Comparison of ENCODE assay signal across 19 cellular contexts in genomic region chr16:28219283-28219682, GRCh38. TPM values are rescaled to one million over a fixed set of nuclear protein-coding genes. Genes with fewer than 3 reads are reported as not detected.
A peak's percentile ranks its signal among the peaks of the same experiment; 100 is the strongest.
DNase-seq lines count a peak whose midpoint lies in the region; ATAC-seq, FAIRE-seq and TF ChIP-seq lines count a peak whose summit lies in the region.
"Had no signal": no experiment of that assay in that cellular context is flagged by ENCODE, and none has a peak within 500 bp of the region (broad histone marks: within the 10 kb centered on the region; RNA-seq: fewer than 3 reads in every experiment).

No MANE protein-coding gene starts in this region.

- DNase-seq in NCI-H146 (lab: John Stamatoyannopoulos, UW) (peak; percentile 18), NCI-H146 treated with DMSO at 0.1 percent for 48 hours (lab: John Stamatoyannopoulos, UW; ENCODE audit: unreplicated experiment) (no peak), astrocyte (ENCODE audit: low read depth) (no peak), neural progenitor cell (ENCODE audit: low spot score) (peak; percentile 26), NAMALWA (ENCODE audit: low spot score) (no peak), brain microvascular endothelial cell (no peak)
- DNase-seq in naive thymus-derived CD8-positive, alpha-beta T cell = no peak
- DNase-seq: 8988T; BE2C; CD4-positive, alpha-beta memory T cell; NCI-H1930; NCI-H446 treated with DMSO at 0.1 percent for 48 hours; NCI-H748 treated with DMSO at 0.1 percent for 48 hours; Peyer's patch; SHP77; SK-N-SH had no signal

- H3K4me2 ChIP-seq in astrocyte (ENCODE audit: low read length) = no peak overlapping the region
- H3K4me2 ChIP-seq in neural progenitor cell = no peak overlapping the region
- H3K4me2 ChIP-seq: SK-N-SH had no signal

- no peak for TF ChIP-seq CTCF in HEK293 (tag by site-specific recombination; IDR thresholded peaks at IDR 0.05)
- TF ChIP-seq CTCF in astrocyte (IDR thresholded peaks at IDR 0.05; ENCODE audit: insufficient read depth, low read depth, low read length) = no peak
- no peak for TF ChIP-seq CTCF in neural progenitor cell (IDR thresholded peaks at IDR 0.05)
- TF ChIP-seq CTCF in brain microvascular endothelial cell (IDR thresholded peaks at IDR 0.05; ENCODE audit: low read depth, low read length, missing control alignments) = no peak

- H2AFZ ChIP-seq in astrocyte (ENCODE audit: low read depth, low read length) = peak overlapping the region; percentile 34
- H2AFZ ChIP-seq in neural progenitor cell (replicated peaks) = no peak overlapping the region

- H3K79me2 ChIP-seq in astrocyte (ENCODE audit: insufficient read depth, low read length) = no peaks in the 10 kb centered on the region
- H3K79me2 ChIP-seq in neural progenitor cell (ENCODE audit: low read depth) = no peaks in the 10 kb centered on the region

- H3K4me1 Mint-ChIP-seq in astrocyte (ENCODE audit: low read depth, unreplicated experiment) = peaks cover 2% of the 10 kb centered on the region
- H3K4me1 Mint-ChIP-seq in neural progenitor cell = peaks cover 5% of the 10 kb centered on the region
- H3K4me1 Mint-ChIP-seq in naive thymus-derived CD8-positive, alpha-beta T cell = peaks cover 0 to 16% (median 2%) of the 10 kb centered on the region in 4 donors
- H3K4me1 Mint-ChIP-seq: IgD-negative memory B cell had no signal

- H3K4me1 ChIP-seq in HEK293 (ENCODE audit: control insufficient read depth, insufficient read depth, low read length) = no peaks in the 10 kb centered on the region
- H3K4me1 ChIP-seq in astrocyte (ENCODE audit: insufficient read depth, low read length) = no peaks in the 10 kb centered on the region
- no peaks in the 10 kb centered on the region for H3K4me1 ChIP-seq in neural progenitor cell
- H3K4me1 ChIP-seq: BE2C, Peyer's patch had no signal

- ATAC-seq in naive thymus-derived CD8-positive, alpha-beta T cell = no peak

- H3K9me3 Mint-ChIP-seq in astrocyte (ENCODE audit: unreplicated experiment) (no peaks in the 10 kb centered on the region), neural progenitor cell (no peaks in the 10 kb centered on the region)
- H3K9me3 Mint-ChIP-seq in naive thymus-derived CD8-positive, alpha-beta T cell = no peaks in the 10 kb centered on the region
- H3K9me3 Mint-ChIP-seq: CD4-positive, alpha-beta memory T cell; IgD-negative memory B cell had no signal

- POLR2A ChIA-PET in HEK293 (lab: Yijun Ruan, JAX) = no interaction called here
- POLR2A ChIA-PET in naive thymus-derived CD8-positive, alpha-beta T cell (lab: Charles Lee) = interaction anchor here (0.7 to 4.6 kb wide), 4 partner anchors 39 to 81 kb away, joined by 3 to 34 read pairs (median 14); no protein-coding TSS in a partner anchor

- FAIRE-seq in astrocyte (lab: Jason Lieb, UNC) = no peak
- FAIRE-seq: H54 had no signal

- in situ Hi-C loops in brain microvascular endothelial cell (cut with HindIII; ENCODE audit: low pct_ligation_motif_present, low sequenced_read_pairs) = no loop called here

- no peaks in the 10 kb centered on the region for H4K20me1 ChIP-seq in astrocyte (ENCODE audit: insufficient read depth, low read length)
- H4K20me1 ChIP-seq in neural progenitor cell (ENCODE audit: low read depth) = no peaks in the 10 kb centered on the region

- H3K4me3 Mint-ChIP-seq in astrocyte (ENCODE audit: unreplicated experiment) = no peak overlapping the region
- no peak overlapping the region for H3K4me3 Mint-ChIP-seq in neural progenitor cell
- H3K4me3 Mint-ChIP-seq in naive thymus-derived CD8-positive, alpha-beta T cell = no peak overlapping the region
- H3K4me3 Mint-ChIP-seq: CD4-positive, alpha-beta memory T cell; IgD-negative memory B cell had no signal

- CTCF ChIA-PET in HEK293 (lab: Yijun Ruan, JAX) = interaction anchor here (0.6 to 1.5 kb wide), 2 partner anchors 9 to 247 kb away, joined by 3 to 4 read pairs; no protein-coding TSS in a partner anchor

- H3K36me3 ChIP-seq in HEK293 (ENCODE audit: control insufficient read depth in 2 of 2, insufficient read depth in 1 of 2, low read length in 2 of 2) = no peaks in the 10 kb centered on the region
- H3K36me3 ChIP-seq in astrocyte (ENCODE audit: insufficient read depth, low read length) = no peaks in the 10 kb centered on the region
- no peaks in the 10 kb centered on the region for H3K36me3 ChIP-seq in neural progenitor cell
- H3K36me3 ChIP-seq in brain microvascular endothelial cell (replicated peaks) = no peaks in the 10 kb centered on the region
- H3K36me3 ChIP-seq: BE2C, Peyer's patch had no signal

- no peaks in the 10 kb centered on the region for H3K27me3 ChIP-seq in astrocyte (ENCODE audit: insufficient read depth, low read length)
- no peaks in the 10 kb centered on the region for H3K27me3 ChIP-seq in neural progenitor cell
- H3K27me3 ChIP-seq in brain microvascular endothelial cell (replicated peaks) = no peaks in the 10 kb centered on the region
- H3K27me3 ChIP-seq: BE2C, Peyer's patch had no signal

- H3K4me3 ChIP-seq in HEK293 (ENCODE audit: low read depth, low read length) (no peak overlapping the region), astrocyte (ENCODE audit: insufficient read depth, low read depth, low read length) (no peak overlapping the region), neural progenitor cell (no peak overlapping the region), brain microvascular endothelial cell (ENCODE audit: low read depth, low read length) (no peak overlapping the region)
- H3K4me3 ChIP-seq: Peyer's patch had no signal

- H3K27ac ChIP-seq in HEK293 (ENCODE audit: extremely low read depth, low read depth, low read length) = no peak overlapping the region
- no peak overlapping the region for H3K27ac ChIP-seq in astrocyte (ENCODE audit: low read depth, low read length)
- no peak overlapping the region for H3K27ac ChIP-seq in neural progenitor cell
- no peak overlapping the region for H3K27ac ChIP-seq in brain microvascular endothelial cell
- H3K27ac ChIP-seq: Peyer's patch had no signal

- H3F3A ChIP-seq in neural progenitor cell (ENCODE audit: low read depth) = peaks cover 3% of the 10 kb centered on the region

- H3K36me3 Mint-ChIP-seq in astrocyte (ENCODE audit: low read depth, unreplicated experiment) = no peaks in the 10 kb centered on the region
- H3K36me3 Mint-ChIP-seq in neural progenitor cell = no peaks in the 10 kb centered on the region
- H3K36me3 Mint-ChIP-seq in naive thymus-derived CD8-positive, alpha-beta T cell = no peaks in the 10 kb centered on the region
- H3K36me3 Mint-ChIP-seq: CD4-positive, alpha-beta memory T cell; IgD-negative memory B cell had no signal

- H3K27me3 Mint-ChIP-seq in astrocyte (ENCODE audit: low read depth, unreplicated experiment) (peaks cover 2% of the 10 kb centered on the region), neural progenitor cell (ENCODE audit: insufficient read depth, low read depth) (peaks cover 5% of the 10 kb centered on the region)
- H3K27me3 Mint-ChIP-seq in naive thymus-derived CD8-positive, alpha-beta T cell = no peaks in the 10 kb centered on the region
- H3K27me3 Mint-ChIP-seq: CD4-positive, alpha-beta memory T cell; IgD-negative memory B cell had no signal

- no peak overlapping the region for H3K9ac ChIP-seq in astrocyte (ENCODE audit: low read length)
- no peak overlapping the region for H3K9ac ChIP-seq in neural progenitor cell
- H3K9ac ChIP-seq: SK-N-SH had no signal

- H3K9me3 ChIP-seq in HEK293 (ENCODE audit: control insufficient read depth, insufficient read depth, low read depth, low read length) = no peaks in the 10 kb centered on the region
- no peaks in the 10 kb centered on the region for H3K9me3 ChIP-seq in astrocyte (ENCODE audit: insufficient read depth, low read depth, low read length)
- H3K9me3 ChIP-seq in neural progenitor cell (ENCODE audit: low read depth) = no peaks in the 10 kb centered on the region
- H3K9me3 ChIP-seq: BE2C, Peyer's patch, SK-N-SH had no signal

- peak overlapping the region; percentile 58 for H3K27ac Mint-ChIP-seq in astrocyte (ENCODE audit: unreplicated experiment)
- H3K27ac Mint-ChIP-seq in neural progenitor cell = peak overlapping the region; percentile 74
- H3K27ac Mint-ChIP-seq in naive thymus-derived CD8-positive, alpha-beta T cell = peak overlapping the region in 3 of 10 donors; percentile 6 to 44 (median 8)
- H3K27ac Mint-ChIP-seq: IgD-negative memory B cell had no signal

TF ChIP-seq in HEK293, 187 proteins besides CTCF, POLR2A, EP300 and RAD21 (continues in another document):
- TF ChIP-seq ZNF677 (tag by site-specific recombination; IDR thresholded peaks at IDR 0.05) (no peak), MYNN (tag by site-specific recombination; IDR thresholded peaks at IDR 0.05; ENCODE audit: borderline replicate concordance) (no peak), ZSCAN18 (tag by site-specific recombination; IDR thresholded peaks at IDR 0.05) (no peak), GLIS1 (tag by site-specific recombination; IDR thresholded peaks at IDR 0.05) (peak; percentile 26; the same call in 1 of the 2 replicates), ZNF473 (tag by site-specific recombination; IDR thresholded peaks at IDR 0.05) (no peak), ZIC2 (tag by site-specific recombination; IDR thresholded peaks at IDR 0.05) (peak; percentile 68), SALL2 (tag by site-specific recombination; IDR thresholded peaks at IDR 0.05; ENCODE audit: borderline replicate concordance) (no peak), IKZF3 (tag by site-specific recombination; IDR thresholded peaks at IDR 0.05) (no peak)

RNA-seq across cellular contexts. Expression of gene XPO6, which starts 7.5 kb away (rescaled TPM):
- 123 and 135 TPM in 2 replicates for total RNA-seq in astrocyte
- 71.6 and 75.5 TPM in 2 replicates for total RNA-seq in neural progenitor cell (ENCODE audit: low replicate concordance)
- total RNA-seq in naive thymus-derived CD8-positive, alpha-beta T cell = 100 to 1,000 TPM; 445 to 470 TPM
- polyA plus RNA-seq in naive thymus-derived CD8-positive, alpha-beta T cell = 100 to 1,000 TPM in 1 of 3 donors, 10 to 100 TPM in 2; 90.2 to 109 (median 96.4) TPM

Comparison
In these comparisons a context has a peak if more than half of its experiments do, and no peak if none do; other contexts are left out.
1. DNase-seq: peak in NCI-H146 (single experiment) and neural progenitor cell (single experiment); none in NCI-H146 treated with DMSO at 0.1 percent for 48 hours (single experiment), astrocyte (single experiment), naive thymus-derived CD8-positive, alpha-beta T cell (0 of 10), NAMALWA (single experiment) and brain microvascular endothelial cell (single experiment).